Comparison of ENCODE assay signal across 17 cellular contexts in the genomic region with DNA sequence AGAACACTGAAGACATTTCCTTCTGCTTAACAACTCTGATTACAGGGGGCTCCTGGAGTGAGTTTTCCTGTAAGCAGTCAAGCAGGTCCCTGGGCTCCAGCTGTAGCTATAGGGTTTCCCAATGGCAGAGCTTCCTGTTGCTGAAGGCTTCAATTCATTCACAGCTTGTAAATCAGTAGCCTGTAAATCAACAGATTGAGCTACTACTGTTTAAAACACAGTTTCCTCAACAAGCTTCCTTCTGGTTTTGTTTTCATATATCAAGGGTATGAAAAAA.
"Had no signal": no experiment of that assay in that cellular context is flagged by ENCODE, and none has a peak within 500 bp of the region (broad histone marks: within the 10 kb centered on the region; RNA-seq: fewer than 3 reads in every experiment).

No MANE protein-coding gene starts in this region.

- ATAC-seq: activated CD4-positive, CD25-positive, alpha-beta regulatory T cell treated with anti-CD3 and anti-CD28 coated beads, Interleukin-2, amount 50 U/mL, for 24 hours; heart right ventricle; sciatic nerve had no signal

- H3K4me3 ChIP-seq: coronary artery, heart right ventricle, prostate gland, transverse colon had no signal

- H3K4me1 ChIP-seq: heart right ventricle, prostate gland, transverse colon had no signal

- H3K9me3 ChIP-seq: heart right ventricle, prostate gland, transverse colon had no signal

- H3K36me3 ChIP-seq: heart right ventricle, prostate gland, transverse colon had no signal

- H3K27ac ChIP-seq: coronary artery, heart right ventricle, prostate gland, transverse colon had no signal

- DNase-seq: activated CD4-positive, alpha-beta T cell treated with anti-CD3 and anti-CD28 coated beads, Interleukin-2, amount 50 U/mL, for 4 hours; activated effector memory CD4-positive, alpha-beta T cell treated with Interleukin-2 at 50 U/mL for 16 hours; activated T-cell treated with anti-CD3 and anti-CD28 coated beads, Interleukin-2, amount 50 U/mL, for 1 hour; caudate nucleus; effector CD8-positive, alpha-beta T cell; heart right ventricle; midbrain; nucleus accumbens; stimulated activated CD4-positive, alpha-beta T cell treated with anti-CD3 and anti-CD28 coated beads, Interleukin-2, amount 100 ng/mL, for 24 hours; stimulated activated naive CD4-positive, alpha-beta T cell; substantia nigra; T-helper 2 cell; transverse colon had no signal

- H3K27me3 ChIP-seq: heart right ventricle, transverse colon had no signal
